ENCODE assay signal across 15 cellular contexts in the genomic region with DNA sequence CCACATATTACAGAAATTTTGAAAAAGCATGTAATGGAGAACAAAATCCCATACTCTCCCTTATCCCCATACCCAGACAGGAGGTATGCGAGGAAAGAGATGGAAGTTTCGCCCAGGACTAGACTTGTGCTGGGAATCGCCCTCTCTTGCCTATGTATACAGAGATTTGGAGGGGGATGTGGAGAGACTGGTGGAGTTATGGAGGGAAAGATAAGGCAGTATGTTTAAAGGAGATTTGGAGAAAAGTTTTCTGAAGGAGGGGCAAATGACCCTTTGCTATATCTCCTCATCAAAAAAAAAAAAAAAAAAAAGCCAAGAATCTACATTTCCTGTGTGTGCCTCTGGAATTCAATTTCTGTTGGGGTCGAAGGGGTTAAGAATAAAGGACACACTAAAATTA.
"Had no signal": no experiment of that assay in that cellular context is flagged by ENCODE, and none has a peak within 500 bp of the region (broad histone marks: within the 10 kb centered on the region; RNA-seq: fewer than 3 reads in every experiment).

No MANE protein-coding gene starts in this region.

- ATAC-seq: activated naive CD8-positive, alpha-beta T cell treated with anti-CD3 and anti-CD28 coated beads, Interleukin-2, amount 50 U/mL, for 24 hours; esophagus mucosa; natural killer cell treated with Interleukin-12 subunit alpha and Interleukin-12 subunit beta and Interleukin-15 and Interleukin-18, amount 100 ng/mL, for 72 hours; sciatic nerve had no signal

- H3K27ac Mint-ChIP-seq: activated CD4-positive, alpha-beta memory T cell treated with anti-CD3 and anti-CD28 coated beads, Interleukin-2, amount 10 ng/mL, durations not matched to agents 7 days and 5 days; activated naive CD8-positive, alpha-beta T cell treated with anti-CD3 and anti-CD28 coated beads, Interleukin-2, amount 50 U/mL, for 24 hours; natural killer cell treated with Interleukin-12 subunit alpha and Interleukin-12 subunit beta and Interleukin-15 and Interleukin-18, amount 100 ng/mL, for 72 hours had no signal

- DNase-seq: activated CD4-positive, alpha-beta memory T cell treated with anti-CD3 and anti-CD28 coated beads, Interleukin-2, amount 10 ng/mL, durations not matched to agents 7 days and 5 days; activated naive CD4-positive, alpha-beta T cell; activated naive CD8-positive, alpha-beta T cell treated with anti-CD3 and anti-CD28 coated beads, Interleukin-2, amount 50 U/mL, for 24 hours; glutamatergic neuron; immature natural killer cell; mammary epithelial cell; nucleus accumbens; stimulated activated naive CD4-positive, alpha-beta T cell treated with Interleukin-2 at 50 U/mL for 16 hours; T-helper 9 cell; upper lobe of right lung had no signal

- H3K27me3 ChIP-seq: suprapubic skin, upper lobe of right lung had no signal

- H3K9me3 ChIP-seq: prostate gland, suprapubic skin had no signal

- H3K4me3 ChIP-seq: prostate gland, suprapubic skin, upper lobe of right lung had no signal

- H3K4me1 ChIP-seq: prostate gland, upper lobe of right lung had no signal

- H3K27ac ChIP-seq: prostate gland, suprapubic skin had no signal

- H3K36me3 ChIP-seq: prostate gland, upper lobe of right lung had no signal
